ENCODE assay signal across 7 cellular contexts in the genomic region with DNA sequence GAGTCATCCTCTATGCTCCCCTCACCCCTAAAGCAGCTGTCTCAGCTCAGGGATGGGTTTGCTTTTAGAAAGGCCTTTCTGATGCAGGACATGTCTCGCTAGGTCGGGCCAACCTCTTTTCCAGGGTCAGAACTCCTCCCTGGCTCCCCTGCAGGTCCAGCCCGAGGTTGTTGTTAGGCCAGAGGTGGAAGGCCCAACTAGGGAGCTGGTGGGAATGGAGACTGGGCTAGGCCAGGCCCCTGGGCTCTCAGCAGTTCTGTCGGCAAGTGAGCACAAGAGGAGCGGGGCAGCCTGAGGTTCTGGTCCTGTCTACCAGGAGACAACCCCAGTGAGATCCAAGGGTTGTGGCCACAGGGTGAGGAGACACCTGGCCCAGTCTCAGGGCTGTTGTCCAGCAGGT. TPM values are rescaled to one million over a fixed set of nuclear protein-coding genes. Genes with fewer than 3 reads are reported as not detected.
"Had no signal": no experiment of that assay in that cellular context is flagged by ENCODE, and none has a peak within 500 bp of the region (broad histone marks: within the 10 kb centered on the region; RNA-seq: fewer than 3 reads in every experiment).

No MANE protein-coding gene starts in this region.

RNA-seq across cellular contexts. Expression of gene USP6, which starts 14.9 kb away (rescaled TPM):
- total RNA-seq: HT1080, IMR-90, NCI-H460, Right ventricle myocardium superior, RPMI7951, SJSA1 had no signal
- polyA plus RNA-seq: HepG2 had no signal

RNA-seq across cellular contexts. Expression of gene ZFP3, which starts 52.4 kb away (rescaled TPM):
- total RNA-seq: HepG2, HT1080, NCI-H460 had no signal
- polyA plus RNA-seq: HepG2 had no signal
